Comparison of ENCODE assay signal across 10 cellular contexts in the genomic region with DNA sequence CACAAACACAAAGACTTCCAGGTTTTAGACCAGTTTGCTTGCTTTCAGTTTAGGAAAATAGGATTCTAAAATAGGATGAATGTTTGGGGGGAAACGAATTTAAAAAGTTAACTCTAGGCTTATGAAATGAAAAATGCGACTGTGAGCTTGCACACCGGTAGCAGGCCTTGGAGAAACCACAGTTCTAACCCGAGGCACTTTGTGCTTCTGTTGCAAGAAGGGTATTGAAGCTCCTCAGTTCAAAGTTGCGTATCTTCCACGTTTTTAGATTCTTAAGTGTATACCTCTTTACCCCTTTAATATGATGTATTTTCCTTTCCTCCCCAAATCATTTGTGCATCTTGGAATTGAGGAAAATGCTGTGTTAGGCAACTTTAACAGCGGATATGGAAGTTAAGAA. TPM values are rescaled to one million over a fixed set of nuclear protein-coding genes. Genes with fewer than 3 reads are reported as not detected.
DNase-seq lines count a peak whose midpoint lies in the region; ATAC-seq and TF ChIP-seq lines count a peak whose summit lies in the region.
"Had no signal": no experiment of that assay in that cellular context is flagged by ENCODE, and none has a peak within 500 bp of the region (broad histone marks: within the 10 kb centered on the region; RNA-seq: fewer than 3 reads in every experiment).

No MANE protein-coding gene starts in this region.

- CTCF ChIA-PET in CD4-positive, alpha-beta memory T cell (lab: Charles Lee; ENCODE audit: partially characterized antibody): interaction anchor here (0.8 to 6.3 kb wide), 3 partner anchors 130 to 272 kb away, joined by 3 to 54 read pairs (median 4); no protein-coding TSS in a partner anchor

- peak overlapping the region; percentile 88 for H3K4me2 ChIP-seq in Karpas-422 (ENCODE audit: low read depth, low read length, poor library complexity, severe bottlenecking)

- 70 to 84% methylated on average over 7 of the region's 7 CpGs for WGBS in body of pancreas, 2 donors
- WGBS in adrenal gland, 4 donors: 54 to 59% (median 56%) methylated on average over 7 of the region's 7 CpGs

- peaks cover 65% of the 10 kb centered on the region for H3K4me1 ChIP-seq in CD4-positive, alpha-beta memory T cell (ENCODE audit: insufficient read depth, low read length)
- H3K4me1 ChIP-seq in Karpas-422 (ENCODE audit: low read length) (peaks cover 59% of the 10 kb centered on the region), body of pancreas (peaks cover 34% of the 10 kb centered on the region), adrenal gland (replicated peaks in 1 of 2) (peaks cover 44 to 70% of the 10 kb centered on the region in 2 donors), gastrocnemius medialis (peaks cover 58 to 65% of the 10 kb centered on the region in 2 donors)

- no peaks in the 10 kb centered on the region for H3K9me3 ChIP-seq in CD4-positive, alpha-beta memory T cell (ENCODE audit: control insufficient read depth in 1 of 2, low read length in 2 of 2)
- H3K9me3 ChIP-seq in Karpas-422 (ENCODE audit: low read length): no peaks in the 10 kb centered on the region
- H3K9me3 ChIP-seq in body of pancreas: no peaks in the 10 kb centered on the region
- H3K9me3 ChIP-seq in adrenal gland (replicated peaks in 1 of 3): no peaks in the 10 kb centered on the region
- no peaks in the 10 kb centered on the region for H3K9me3 ChIP-seq in gastrocnemius medialis

- no peaks in the 10 kb centered on the region for H3K9me2 ChIP-seq in Karpas-422 (replicated peaks; ENCODE audit: insufficient read depth, low read length)

- peaks cover 0 to 20% of the 10 kb centered on the region in 2 donors for H3K36me3 Mint-ChIP-seq in CD4-positive, alpha-beta memory T cell
- H3K36me3 Mint-ChIP-seq in chondrocyte (ENCODE audit: low read depth): peaks cover 11% of the 10 kb centered on the region
- peaks cover 8% of the 10 kb centered on the region for H3K36me3 Mint-ChIP-seq in neural crest cell (ENCODE audit: low read depth)

- ATAC-seq in body of pancreas: no peak
- ATAC-seq in gastrocnemius medialis: no peak

- H3K4me1 Mint-ChIP-seq in CD4-positive, alpha-beta memory T cell: peaks cover 56 to 76% (median 67%) of the 10 kb centered on the region in 4 donors
- H3K4me1 Mint-ChIP-seq in chondrocyte (ENCODE audit: low read depth) (peaks cover 63% of the 10 kb centered on the region), neural crest cell (peaks cover 54% of the 10 kb centered on the region)

- intact Hi-C loops in CD4-positive, alpha-beta memory T cell (cut with micrococcal nuclease): loop anchor here (2.0 to 5.0 kb wide), 4 partner anchors 15 to 433 kb away; partner anchors contain the start of gene ITSN1
- intact Hi-C loops in body of pancreas (cut with DNase I): no loop called here
- intact Hi-C loops in adrenal gland (cut with DNase I): loop anchor here in 1 of 2 donors (5.0 kb wide), 1 partner anchor 52 kb away; no protein-coding TSS in a partner anchor
- intact Hi-C loops in gastrocnemius medialis (cut with DNase I; ENCODE audit: low total_unique reads): loop anchor here (2.0 to 10.0 kb wide), 2 partner anchors 53 to 131 kb away; no protein-coding TSS in a partner anchor

- H3K27me3 ChIP-seq in CD4-positive, alpha-beta memory T cell (ENCODE audit: insufficient read depth, low read length): no peaks in the 10 kb centered on the region
- no peaks in the 10 kb centered on the region for H3K27me3 ChIP-seq in Karpas-422 (ENCODE audit: low read length)
- H3K27me3 ChIP-seq in body of pancreas: no peaks in the 10 kb centered on the region
- no peaks in the 10 kb centered on the region for H3K27me3 ChIP-seq in adrenal gland
- no peaks in the 10 kb centered on the region for H3K27me3 ChIP-seq in gastrocnemius medialis

- in situ Hi-C loops in gastrocnemius medialis (cut with MboI; ENCODE audit: low sequenced_read_pairs in 4 of 4): loop anchor here in 2 of 4 donors (10.0 kb wide), 1 partner anchor 151 kb away; no protein-coding TSS in a partner anchor

- peak overlapping the region; percentile 42 to 95 (median 92) for H3K4me3 Mint-ChIP-seq in CD4-positive, alpha-beta memory T cell
- H3K4me3 Mint-ChIP-seq in chondrocyte (ENCODE audit: unreplicated experiment) (peak overlapping the region; percentile 93), neural crest cell (peak overlapping the region; percentile 95)

- H3K27ac Mint-ChIP-seq in CD4-positive, alpha-beta memory T cell: peak overlapping the region in 5 of 7 donors; percentile 1 to 95 (median 19)
- peak overlapping the region; percentile 88 for H3K27ac Mint-ChIP-seq in chondrocyte (ENCODE audit: unreplicated experiment)
- no peak overlapping the region for H3K27ac Mint-ChIP-seq in neural crest cell (ENCODE audit: unreplicated experiment)

- no peak overlapping the region for H3K4me3 ChIP-seq in CD4-positive, alpha-beta memory T cell (ENCODE audit: low read length in 2 of 2)
- H3K4me3 ChIP-seq in Karpas-422 (ENCODE audit: low read length): peak overlapping the region; percentile 84; the same call in 1 of the 2 replicates
- no peak overlapping the region for H3K4me3 ChIP-seq in body of pancreas
- peak overlapping the region in 1 of 4 donors; percentile 87 for H3K4me3 ChIP-seq in adrenal gland
- H3K4me3 ChIP-seq in gastrocnemius medialis: peak overlapping the region in 2 of 4 donors; percentile 61 to 71

- TF ChIP-seq CTCF in chondrocyte (IDR thresholded peaks at IDR 0.05) (no peak), neural crest cell (conservative IDR thresholded peaks at IDR 0.05) (no peak), body of pancreas (IDR thresholded peaks at IDR 0.05) (no peak), adrenal gland (IDR thresholded peaks at IDR 0.05) (no peak), gastrocnemius medialis (IDR thresholded peaks at IDR 0.05 in 4 of 5, conservative IDR thresholded peaks at IDR 0.05 in 1 of 5) (no peak)

- H3K27ac ChIP-seq in CD4-positive, alpha-beta memory T cell (ENCODE audit: low read depth, low read length): no peak overlapping the region
- peak overlapping the region; percentile 82 for H3K27ac ChIP-seq in Karpas-422 (ENCODE audit: low read length)
- H3K27ac ChIP-seq in body of pancreas: no peak overlapping the region
- no peak overlapping the region for H3K27ac ChIP-seq in adrenal gland
- H3K27ac ChIP-seq in gastrocnemius medialis: peak overlapping the region in 1 of 4 donors; percentile 93

- no peaks in the 10 kb centered on the region for H3K27me3 Mint-ChIP-seq in CD4-positive, alpha-beta memory T cell
- H3K27me3 Mint-ChIP-seq in chondrocyte (ENCODE audit: low read depth) (no peaks in the 10 kb centered on the region), neural crest cell (ENCODE audit: low read depth) (no peaks in the 10 kb centered on the region)

- H3K36me3 ChIP-seq in CD4-positive, alpha-beta memory T cell (ENCODE audit: insufficient read depth, low read length): no peaks in the 10 kb centered on the region
- H3K36me3 ChIP-seq in Karpas-422 (ENCODE audit: insufficient read depth, low read length) (peaks cover 51% of the 10 kb centered on the region), body of pancreas (replicated peaks in 1 of 2; ENCODE audit: insufficient read depth in 1 of 2, low read depth in 2 of 2) (no peaks in the 10 kb centered on the region), adrenal gland (replicated peaks in 1 of 2) (no peaks in the 10 kb centered on the region), gastrocnemius medialis (no peaks in the 10 kb centered on the region)

- TF ChIP-seq POLR2A in body of pancreas (IDR thresholded peaks at IDR 0.05): no peak
- no peak for TF ChIP-seq POLR2A in adrenal gland (IDR thresholded peaks at IDR 0.05)
- no peak for TF ChIP-seq POLR2A in gastrocnemius medialis (IDR thresholded peaks at IDR 0.05)

- no peak overlapping the region for H2AFZ ChIP-seq in Karpas-422 (ENCODE audit: low read length)

- peaks cover 65% of the 10 kb centered on the region for H3K79me2 ChIP-seq in Karpas-422 (ENCODE audit: low read length)

- H4K20me1 ChIP-seq in Karpas-422 (ENCODE audit: insufficient read depth, low read depth, low read length): peaks cover 9% of the 10 kb centered on the region; the same call in 1 of the 2 replicates

- POLR2A ChIA-PET in CD4-positive, alpha-beta memory T cell (lab: Charles Lee; ENCODE audit: partially characterized antibody): interaction anchor here (1.0 to 10.2 kb wide), 9 partner anchors 38 to 152 kb away, joined by 3 to 168 read pairs (median 5); no protein-coding TSS in a partner anchor

- H3K9me3 Mint-ChIP-seq in CD4-positive, alpha-beta memory T cell: no peaks in the 10 kb centered on the region
- H3K9me3 Mint-ChIP-seq in chondrocyte (ENCODE audit: low read depth) (no peaks in the 10 kb centered on the region), neural crest cell (no peaks in the 10 kb centered on the region)

- H3K9ac ChIP-seq in Karpas-422 (ENCODE audit: low read length): no peak overlapping the region

- no peak for DNase-seq in CD4-positive, alpha-beta memory T cell
- DNase-seq in Karpas-422 (no peak), chondrocyte (ENCODE audit: low spot score) (no peak), neural crest cell (ENCODE audit: low read depth, low spot score) (no peak), NCI-H1092 (lab: John Stamatoyannopoulos, UW) (no peak), body of pancreas (no peak), adrenal gland (no peak), gastrocnemius medialis (no peak)
- DNase-seq: hypothalamus; stimulated activated CD4-positive, alpha-beta T cell treated with anti-CD3 and anti-CD28 coated beads, Interleukin-2, amount 100 ng/mL, for 24 hours had no signal

RNA-seq across cellular contexts. Expression of gene MRPS6, which starts 2.4 kb away (rescaled TPM):
- total RNA-seq in CD4-positive, alpha-beta memory T cell: 10 to 100 TPM; 76.9 to 80.1 TPM
- 100 to 1,000 TPM; 135 to 160 TPM for polyA plus RNA-seq in CD4-positive, alpha-beta memory T cell
- total RNA-seq in Karpas-422 (2014; rRNA removed; shearing (Covaris generic); ENCODE audit: low replicate concordance): 28.4 and 56.8 TPM in 2 replicates
- total RNA-seq in chondrocyte: 102 to 106 TPM (median 104 TPM) in 3 replicates
- 91.4 and 94.1 TPM in 2 replicates for total RNA-seq in neural crest cell
- total RNA-seq in body of pancreas: 10 to 100 TPM in 1 of 2 donors, 1 to 10 TPM in 1; 2.3 to 15.8 TPM
- total RNA-seq in adrenal gland: 100 to 1,000 TPM in 2 of 8 donors, 10 to 100 TPM in 6; 25.4 to 112 (median 79.4) TPM
- 100 to 1,000 TPM in 1 of 3 donors, 10 to 100 TPM in 2; 79.1 to 135 (median 98.5) TPM for polyA plus RNA-seq in adrenal gland
- 10 to 100 TPM; 17.3 to 54.8 (median 29.3) TPM for total RNA-seq in gastrocnemius medialis

RNA-seq across cellular contexts. Expression of gene SLC5A3, which starts 2.4 kb away (rescaled TPM):
- total RNA-seq in CD4-positive, alpha-beta memory T cell: 10 to 100 TPM; 32.8 to 33.4 TPM
- 1 to 10 TPM in 1 of 2 donors, under 1 TPM in 1; 0.68 to 1.4 TPM for polyA plus RNA-seq in CD4-positive, alpha-beta memory T cell
- 23.7 and 55.0 TPM in 2 replicates for total RNA-seq in Karpas-422 (2014; rRNA removed; shearing (Covaris generic); ENCODE audit: low replicate concordance)
- total RNA-seq in chondrocyte: 47.6 to 92.7 TPM (median 48.0 TPM) in 3 replicates
- total RNA-seq in neural crest cell: 19.6 and 20.4 TPM in 2 replicates
- 1 to 10 TPM; 7.3 to 7.8 TPM for total RNA-seq in body of pancreas
- 10 to 100 TPM; 14.6 to 63.9 (median 43.0) TPM for total RNA-seq in adrenal gland
- 1 to 10 TPM; 2.3 to 8.9 (median 4.7) TPM for polyA plus RNA-seq in adrenal gland
- total RNA-seq in gastrocnemius medialis: 10 to 100 TPM in 1 of 4 donors, 1 to 10 TPM in 3; 2.0 to 22.2 (median 6.2) TPM
